8 cellular contexts compared by ENCODE assay signal in the genomic region with DNA sequence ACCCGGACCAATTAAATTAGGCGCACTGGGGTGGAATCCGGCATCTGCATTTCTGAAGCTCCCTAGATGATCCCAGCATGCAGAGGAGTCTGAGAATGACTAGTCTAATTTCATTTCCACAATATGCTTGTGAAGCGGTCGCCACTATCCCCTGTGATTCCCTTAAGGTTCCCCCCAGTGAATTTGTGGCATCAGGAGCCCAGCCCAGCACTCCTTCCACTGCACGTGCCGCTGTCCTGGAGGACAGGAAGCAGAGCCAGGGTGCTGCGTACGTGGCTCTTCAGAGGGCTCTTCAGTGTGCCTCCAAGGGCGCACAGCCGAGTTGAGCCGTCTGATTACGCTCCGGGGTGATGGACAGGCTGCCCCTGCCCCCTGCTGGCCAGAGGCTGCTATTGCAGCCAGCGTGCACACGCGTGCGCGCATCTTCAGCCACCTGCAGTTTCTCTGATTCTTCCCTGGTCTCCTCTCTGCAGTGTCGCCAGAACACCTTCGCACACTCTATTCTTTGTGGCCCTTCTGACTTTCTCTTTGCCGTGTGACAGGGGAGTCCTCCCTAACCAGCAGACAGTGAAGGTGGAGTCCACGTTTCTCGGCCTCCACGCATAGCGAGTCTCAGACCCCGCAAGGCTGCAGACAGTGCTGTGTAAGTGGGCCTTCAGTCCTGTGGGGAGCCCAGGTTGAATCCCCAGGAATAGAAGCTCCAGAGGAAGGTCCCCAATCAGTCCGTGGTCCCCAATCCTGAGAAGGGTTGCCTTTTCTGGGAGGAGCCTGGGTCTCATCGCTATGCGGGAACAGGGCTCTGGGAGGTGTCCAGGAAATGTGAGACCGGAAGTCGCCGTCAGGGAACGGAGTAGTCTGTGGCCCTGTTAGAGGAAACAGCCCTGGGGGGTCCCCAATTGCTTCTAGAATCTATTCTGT. TPM values are rescaled to one million over a fixed set of nuclear protein-coding genes. Genes with fewer than 3 reads are reported as not detected.
DNase-seq lines count a peak whose midpoint lies in the region; ATAC-seq, FAIRE-seq and TF ChIP-seq lines count a peak whose summit lies in the region.

No MANE protein-coding gene starts in this region.

- H3K36me3 ChIP-seq in endothelial cell of umbilical vein (ENCODE audit: control insufficient read depth in 2 of 2, extremely low read depth in 1 of 2, insufficient read depth in 2 of 2, low read length in 2 of 2) (no peaks in the 10 kb centered on the region), mucosa of descending colon (ENCODE audit: low read depth) (no peaks in the 10 kb centered on the region)

- ATAC-seq in GM21367 (IDR thresholded peaks at IDR 0.05; ENCODE audit: unreplicated experiment) = peak; percentile 69
- ATAC-seq in mucosa of descending colon = peak; percentile 97

- FAIRE-seq in HTR-8/SVneo (lab: Jason Lieb, UNC) (peak; percentile 96), endothelial cell of umbilical vein (lab: Jason Lieb, UNC) (peak; percentile 91)

- peaks cover 22% of the 10 kb centered on the region for H3K4me1 ChIP-seq in endothelial cell of umbilical vein (ENCODE audit: control insufficient read depth, extremely low read depth, insufficient read depth, low read length)
- H3K4me1 ChIP-seq in mucosa of descending colon (ENCODE audit: low read depth) = no peaks in the 10 kb centered on the region

- CTCF ChIA-PET in endothelial cell of umbilical vein (lab: Charles Lee) = interaction anchor here (0.6 to 10.0 kb wide), 9 partner anchors 8 to 227 kb away, joined by 3 to 122 read pairs (median 6); no protein-coding TSS in a partner anchor

- H3K9me1 ChIP-seq in endothelial cell of umbilical vein (replicated peaks; ENCODE audit: control insufficient read depth, extremely low read depth, insufficient read depth, low read length) = no peaks in the 10 kb centered on the region

- H4K20me1 ChIP-seq in endothelial cell of umbilical vein (replicated peaks; ENCODE audit: control insufficient read depth, extremely low read depth, insufficient read depth, low read length) = no peaks in the 10 kb centered on the region

- H3K27me3 ChIP-seq in endothelial cell of umbilical vein (ENCODE audit: control insufficient read depth in 2 of 2, insufficient read depth in 2 of 2, low read length in 2 of 2) = peaks cover 14 to 51% of the 10 kb centered on the region in 2 experiments

- BruUV-seq in endothelial cell of umbilical vein (replicated peaks; lab: Mats Ljungman, UMichigan) = no TSS peak

- H3K4me3 ChIP-seq in endothelial cell of umbilical vein (replicated peaks in 1 of 3; ENCODE audit: insufficient read depth in 1 of 3, low read depth in 1 of 3, low read length in 3 of 3) (peak overlapping the region in 1 of 3 experiments; percentile 4), mucosa of descending colon (no peak overlapping the region)

- peak overlapping the region; percentile 60 for H3K27ac ChIP-seq in endothelial cell of umbilical vein (ENCODE audit: insufficient read depth, low read depth, low read length)

- H3K9ac ChIP-seq in endothelial cell of umbilical vein (replicated peaks; ENCODE audit: extremely low read depth, insufficient read depth, low read length) = no peak overlapping the region

- POLR2A ChIA-PET in endothelial cell of umbilical vein (lab: Charles Lee) = no interaction called here

- H3K4me2 ChIP-seq in endothelial cell of umbilical vein (ENCODE audit: insufficient read depth, low read length) = peak overlapping the region; percentile 50

- TF ChIP-seq POLR2A in endothelial cell of umbilical vein (IDR thresholded peaks at IDR 0.05; ENCODE audit: low read depth, low read length) = no peak

- H3K9me3 ChIP-seq in endothelial cell of umbilical vein (replicated peaks; ENCODE audit: control insufficient read depth, insufficient read depth, low read length) (no peaks in the 10 kb centered on the region), mucosa of descending colon (no peaks in the 10 kb centered on the region)

- no peaks in the 10 kb centered on the region for H3K79me2 ChIP-seq in endothelial cell of umbilical vein (ENCODE audit: control insufficient read depth, insufficient read depth, low read length)

- peak overlapping the region; percentile 86 for H2AFZ ChIP-seq in endothelial cell of umbilical vein (ENCODE audit: low read depth, low read length)

- dilution Hi-C loops in endothelial cell of umbilical vein (cut with MboI; ENCODE audit: extremely low pct_ligation_motif_present, low sequenced_read_pairs) = no loop called here

- peak; percentile 65 for DNase-seq in COLO829 (ENCODE audit: low spot score)
- peak; percentile 84 for DNase-seq in HTR-8/SVneo (ENCODE audit: insufficient read length, low spot score)
- peak; percentile 78 to 82 for DNase-seq in NOMO-1 (lab: John Stamatoyannopoulos, UW; ENCODE audit: unreplicated experiment in 2 of 2)
- DNase-seq in activated CD8-positive, alpha-beta memory T cell treated with anti-CD3 and anti-CD28 coated beads, Interleukin-2, amount 50 U/mL, for 1 hour (ENCODE audit: extremely low read depth) = peak; percentile 54
- DNase-seq in endothelial cell of umbilical vein (ENCODE audit: low read depth, low spot score) = peak; percentile 74
- peak; percentile 85 to 88 (median 87) for DNase-seq in mucosa of descending colon
- DNase-seq in stimulated activated CD8-positive, alpha-beta memory T cell treated with anti-CD3 and anti-CD28 coated beads, Interleukin-4, amount 100 ng/mL, for 24 hours (ENCODE audit: low read depth) = peak; percentile 69

- intact Hi-C loops in endothelial cell of umbilical vein (cut with micrococcal nuclease) = loop anchor here (1.0 to 5.0 kb wide), 6 partner anchors 13 to 322 kb away; partner anchors contain the start of genes NFYA and OARD1
- intact Hi-C loops in mucosa of descending colon (cut with DNase I, micrococcal nuclease) = no loop called here

- TF ChIP-seq CTCF in endothelial cell of umbilical vein (IDR thresholded peaks at IDR 0.05; ENCODE audit: extremely low read depth in 1 of 2, insufficient read depth in 1 of 2, low read depth in 1 of 2, low read length in 2 of 2) = peak; percentile 99 to 100
- TF ChIP-seq CTCF in mucosa of descending colon (IDR thresholded peaks at IDR 0.05) = peak; percentile 99

TF ChIP-seq in endothelial cell of umbilical vein, 7 proteins besides CTCF, POLR2A, EP300 and RAD21:
- peak; percentile 7 for TF ChIP-seq MAX (IDR thresholded peaks at IDR 0.05; ENCODE audit: insufficient read depth, insufficient read length)
- TF ChIP-seq MYC (IDR thresholded peaks at IDR 0.05; ENCODE audit: low read depth, low read length) = no peak
TF ChIP-seq in endothelial cell of umbilical vein: peak in this region for 1.

RNA-seq across cellular contexts. Expression of gene NCR2, which starts 16.5 kb away (rescaled TPM):
- total RNA-seq in endothelial cell of umbilical vein = not detected in 2 replicates
- polyA plus RNA-seq in endothelial cell of umbilical vein = not detected in 2 replicates
- not detected in 2 replicates for polyA plus RNA-seq in endothelial cell of umbilical vein (2011; cell fraction: cytosol; rRNA removed)
- polyA plus RNA-seq in endothelial cell of umbilical vein (2011; cell fraction: nucleus; rRNA removed) = not detected in 2 replicates
- polyA plus RNA-seq in endothelial cell of umbilical vein (2012) = not detected in 2 replicates
- not detected in 2 replicates for polyA minus RNA-seq in endothelial cell of umbilical vein
- polyA minus RNA-seq in endothelial cell of umbilical vein (2011; cell fraction: cytosol; rRNA and poly(A)+ RNA removed) = not detected
- polyA minus RNA-seq in endothelial cell of umbilical vein (2011; cell fraction: nucleus; rRNA and poly(A)+ RNA removed) = not detected in 2 replicates
- total RNA-seq in mucosa of descending colon = under 1 TPM in 1 of 3 donors, not detected in 2; 0.25 TPM

RNA-seq across cellular contexts. Expression of gene TREM1, which starts 32.4 kb away (rescaled TPM):
- total RNA-seq in endothelial cell of umbilical vein (not detected in 2 replicates), mucosa of descending colon (1 to 10 TPM in 2 of 3 donors, not detected in 1; 1.2 to 2.0 TPM)
- polyA plus RNA-seq in endothelial cell of umbilical vein = not detected in 2 replicates
- polyA plus RNA-seq in endothelial cell of umbilical vein (2011; cell fraction: cytosol; rRNA removed) = not detected in 2 replicates
- not detected in 2 replicates for polyA plus RNA-seq in endothelial cell of umbilical vein (2011; cell fraction: nucleus; rRNA removed)
- not detected in 2 replicates for polyA plus RNA-seq in endothelial cell of umbilical vein (2012)
- polyA minus RNA-seq in endothelial cell of umbilical vein = not detected in 2 replicates
- not detected for polyA minus RNA-seq in endothelial cell of umbilical vein (2011; cell fraction: cytosol; rRNA and poly(A)+ RNA removed)
- polyA minus RNA-seq in endothelial cell of umbilical vein (2011; cell fraction: nucleus; rRNA and poly(A)+ RNA removed) = not detected in 2 replicates
